ENCODE assay signal across 9 cellular contexts in the genomic region with DNA sequence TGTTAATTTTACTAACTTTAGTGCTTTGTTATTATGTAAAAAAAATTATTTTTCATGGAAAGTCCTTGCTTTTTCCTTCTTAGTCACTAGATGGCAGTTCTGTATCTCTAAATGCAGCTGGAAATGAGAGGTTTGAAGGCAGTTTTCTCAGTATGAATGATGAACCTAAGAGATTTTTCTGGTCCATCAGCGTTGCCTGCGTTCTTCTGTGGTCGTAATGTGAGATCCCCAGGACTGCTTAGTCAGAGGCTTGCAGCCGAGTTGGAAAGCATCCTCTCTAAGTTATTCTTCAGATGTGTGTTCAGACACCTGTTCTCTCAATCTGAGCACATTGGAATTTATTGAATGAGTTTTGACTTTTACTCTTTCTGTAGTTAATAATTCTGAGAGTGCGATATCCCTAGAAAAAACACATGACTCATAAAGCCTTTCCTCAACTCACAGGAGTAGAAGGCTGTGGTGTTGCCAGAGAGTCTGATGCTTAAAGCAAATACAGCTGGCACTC.
DNase-seq lines count a peak whose midpoint lies in the region; ATAC-seq and TF ChIP-seq lines count a peak whose summit lies in the region.
"Had no signal": no experiment of that assay in that cellular context is flagged by ENCODE, and none has a peak within 500 bp of the region (broad histone marks: within the 10 kb centered on the region; RNA-seq: fewer than 3 reads in every experiment).

No MANE protein-coding gene starts in this region.

- peak; percentile 87 for DNase-seq in BJ (ENCODE audit: low read depth)
- DNase-seq in HFFc6, result peak; percentile 95
- DNase-seq in NT2/D1 (ENCODE audit: low read depth, low spot score), result peak; percentile 18
- DNase-seq in epidermal melanocyte (ENCODE audit: insufficient read length, low spot score), result peak; percentile 57
- peak; percentile 37 for DNase-seq in putamen (ENCODE audit: low spot score)
- DNase-seq in activated T-cell treated with anti-CD3 and anti-CD28 coated beads for 4 hours, result no peak
- no peak for DNase-seq in GM20000 (ENCODE audit: low spot score)

- TF ChIP-seq CTCF in BJ (IDR thresholded peaks at IDR 0.05; ENCODE audit: insufficient read depth, low read depth, low read length) (peak; percentile 61), HFFc6 (IDR thresholded peaks at IDR 0.05) (peak; percentile 80), GM20000 (IDR thresholded peaks at IDR 0.05; ENCODE audit: extremely low read depth, missing control alignments) (no peak)

- H3K4me3 ChIP-seq in BJ (ENCODE audit: low read depth, low read length) (no peak overlapping the region), NT2/D1 (ENCODE audit: insufficient read length, low read depth) (no peak overlapping the region)
- H3K4me3 ChIP-seq: tibial artery had no signal

- H3K9ac ChIP-seq in NT2/D1 (ENCODE audit: insufficient read length, low read depth), result no peak overlapping the region

- H3K27me3 ChIP-seq in BJ (ENCODE audit: control insufficient read depth, insufficient read depth, low read length), result no peaks in the 10 kb centered on the region
- H3K27me3 ChIP-seq in NT2/D1 (ENCODE audit: insufficient read depth, insufficient read length), result no peaks in the 10 kb centered on the region

- H3K36me3 Mint-ChIP-seq in HFFc6 (ENCODE audit: low read depth), result peaks cover 72% of the 10 kb centered on the region

- peak overlapping the region; percentile 48; the same call in 1 of the 2 replicates for H3K4me3 Mint-ChIP-seq in HFFc6

- ATAC-seq in HG03175 (IDR thresholded peaks at IDR 0.05; ENCODE audit: unreplicated experiment), result no peak

- H3K36me3 ChIP-seq in BJ (ENCODE audit: control insufficient read depth, insufficient read depth, low read length) (no peaks in the 10 kb centered on the region), NT2/D1 (ENCODE audit: insufficient read depth, insufficient read length, low read length) (no peaks in the 10 kb centered on the region)
- H3K36me3 ChIP-seq: tibial artery had no signal

- no peaks in the 10 kb centered on the region for H3K9me3 Mint-ChIP-seq in HFFc6

- peaks cover 85% of the 10 kb centered on the region for H3K4me1 Mint-ChIP-seq in HFFc6 (ENCODE audit: low read depth)

- CTCF ChIA-PET in BJ (lab: Yijun Ruan, JAX), result interaction anchor here (0.7 to 1.8 kb wide), 14 partner anchors 160 to 542 kb away, joined by 3 to 21 read pairs (median 4); no protein-coding TSS in a partner anchor

- peaks cover 12% of the 10 kb centered on the region for H3K27me3 Mint-ChIP-seq in HFFc6 (ENCODE audit: insufficient read depth)

- peak overlapping the region; percentile 80 for H3K27ac Mint-ChIP-seq in HFFc6

- POLR2A ChIA-PET in BJ (lab: Charles Lee), result no interaction called here

- no peaks in the 10 kb centered on the region for H3K4me1 ChIP-seq in NT2/D1 (ENCODE audit: insufficient read depth, insufficient read length)
- H3K4me1 ChIP-seq: tibial artery had no signal

- H3K9me3 ChIP-seq in NT2/D1 (ENCODE audit: insufficient read depth, low read length), result no peaks in the 10 kb centered on the region
- H3K9me3 ChIP-seq: tibial artery had no signal

Comparison
In these comparisons a context has a peak if more than half of its experiments do, and no peak if none do; other contexts are left out.
1. DNase-seq: peak in BJ (single experiment), HFFc6 (single experiment), NT2/D1 (single experiment), epidermal melanocyte (single experiment) and putamen (single experiment); none in activated T-cell treated with anti-CD3 and anti-CD28 coated beads for 4 hours (single experiment) and GM20000 (single experiment).